Comparison of ENCODE assay signal across 7 cellular contexts in genomic region chr4:68815617-68816409, GRCh38. TPM values are rescaled to one million over a fixed set of nuclear protein-coding genes. Genes with fewer than 3 reads are reported as not detected.
"Had no signal": no experiment of that assay in that cellular context is flagged by ENCODE, and none has a peak within 500 bp of the region (broad histone marks: within the 10 kb centered on the region; RNA-seq: fewer than 3 reads in every experiment).

Gene UGT2B10 (plus strand): TSS chr4:68815994. CDS start chr4:68816020, 26 bp downstream.

RNA-seq across cellular contexts. Expression of gene UGT2B10, which starts in this region (rescaled TPM):
- total RNA-seq: activated CD4-positive, alpha-beta memory T cell treated with anti-CD3 and anti-CD28 coated beads, Interleukin-2, amount 10 ng/mL, durations not matched to agents 7 days and 5 days; activated CD8-positive, alpha-beta memory T cell treated with anti-CD3 and anti-CD28 coated beads, Interleukin-2, amount 10 ng/mL, durations not matched to agents 7 days and 5 days; NCI-H460; Peyer's patch; Right ventricle myocardium inferior; SK-MEL-5; T-helper 17 cell had no signal
